ENCODE assay signal across 1 cellular context in genomic region chr17:46977348-46977747, GRCh38.
TF ChIP-seq lines count a peak whose summit lies in the region.

No MANE protein-coding gene starts in this region.

TF ChIP-seq in HEK293, 187 proteins besides CTCF, POLR2A, EP300 and RAD21 (continued from another document):
- no peak for TF ChIP-seq KLF7 (tag by site-specific recombination; IDR thresholded peaks at IDR 0.05; ENCODE audit: borderline replicate concordance)
- TF ChIP-seq ZNF354C (tag by site-specific recombination; IDR thresholded peaks at IDR 0.05; ENCODE audit: borderline replicate concordance, low read depth): no peak
- no peak for TF ChIP-seq ZNF16 (tag by site-specific recombination; IDR thresholded peaks at IDR 0.05; ENCODE audit: low read depth)
- TF ChIP-seq ZNF133 (tag by site-specific recombination; IDR thresholded peaks at IDR 0.05): no peak
- no peak for TF ChIP-seq ZNF621 (tag by site-specific recombination; IDR thresholded peaks at IDR 0.05)
- no peak for TF ChIP-seq EGR2 (tag by site-specific recombination; IDR thresholded peaks at IDR 0.05; ENCODE audit: low read depth)
- TF ChIP-seq ZNF654 (tag by site-specific recombination; IDR thresholded peaks at IDR 0.05; ENCODE audit: low read depth): no peak
- TF ChIP-seq ZNF23 (tag by site-specific recombination; IDR thresholded peaks at IDR 0.05; ENCODE audit: borderline replicate concordance): no peak
- TF ChIP-seq PRDM10 (tag by site-specific recombination; IDR thresholded peaks at IDR 0.05): peak; percentile 85
- TF ChIP-seq ZNF626 (tag by site-specific recombination; IDR thresholded peaks at IDR 0.05): no peak
- TF ChIP-seq ZBTB1 (tag by site-specific recombination; IDR thresholded peaks at IDR 0.05): no peak
- no peak for TF ChIP-seq BCL6B (tag by site-specific recombination; IDR thresholded peaks at IDR 0.05)
- TF ChIP-seq ZNF280C (tag by site-specific recombination; IDR thresholded peaks at IDR 0.05): no peak
- TF ChIP-seq ZNF211 (tag by site-specific recombination; IDR thresholded peaks at IDR 0.05; ENCODE audit: low read depth): no peak
- no peak for TF ChIP-seq SETDB1 (IDR thresholded peaks at IDR 0.05; ENCODE audit: insufficient read length, low read length)
- no peak for TF ChIP-seq ZBTB7A (tag by site-specific recombination; IDR thresholded peaks at IDR 0.05; ENCODE audit: low read depth)
- no peak for TF ChIP-seq ZNF202 (tag by site-specific recombination; IDR thresholded peaks at IDR 0.05; ENCODE audit: borderline replicate concordance)
- TF ChIP-seq GLIS1 (tag by site-specific recombination; IDR thresholded peaks at IDR 0.05): peak; percentile 49
